Comparison of ENCODE assay signal across 2 cellular contexts in the genomic region with DNA sequence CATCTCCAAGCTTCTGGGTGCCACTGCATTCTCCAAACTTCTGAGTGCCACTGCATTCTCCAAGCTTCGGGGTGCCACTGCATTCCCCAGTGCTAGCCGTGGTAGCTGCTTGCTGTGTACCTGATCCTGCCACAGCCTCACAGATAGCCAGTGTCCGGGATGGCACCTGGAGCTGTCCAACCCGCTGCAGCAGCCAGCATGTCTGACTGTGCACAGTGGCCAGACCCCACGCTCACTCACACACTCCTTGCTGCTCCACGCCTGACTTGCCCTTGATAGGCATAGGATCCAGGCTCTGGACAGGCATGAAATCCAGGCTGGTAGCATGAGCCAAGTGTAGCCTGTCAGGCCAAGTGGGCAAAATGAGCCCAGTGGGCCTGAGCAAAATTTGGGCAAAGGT.
A peak's percentile ranks its signal among the peaks of the same experiment; 100 is the strongest.
TF ChIP-seq lines count a peak whose summit lies in the region.

No MANE protein-coding gene starts in this region.

TF ChIP-seq in WTC11, 78 proteins besides CTCF, POLR2A, EP300 and RAD21 (continued from another document):
- TF ChIP-seq ZNF532 (CRISPR knock-in tag; IDR thresholded peaks at IDR 0.05; ENCODE audit: borderline replicate concordance) (no peak), ZNF219 (CRISPR knock-in tag; IDR thresholded peaks at IDR 0.05; ENCODE audit: borderline replicate concordance) (no peak), NR3C1 (CRISPR knock-in tag; conservative IDR thresholded peaks at IDR 0.05; ENCODE audit: low read depth) (no peak), ZBTB21 (CRISPR knock-in tag; IDR thresholded peaks at IDR 0.05; ENCODE audit: borderline replicate concordance) (no peak), E2F1 (CRISPR knock-in tag; IDR thresholded peaks at IDR 0.05) (no peak), ZNF121 (CRISPR knock-in tag; IDR thresholded peaks at IDR 0.05) (no peak), HMGA2 (CRISPR knock-in tag; IDR thresholded peaks at IDR 0.05) (no peak), ELF4 (CRISPR knock-in tag; IDR thresholded peaks at IDR 0.05; ENCODE audit: low read depth) (no peak), GRHL2 (CRISPR knock-in tag; IDR thresholded peaks at IDR 0.05; ENCODE audit: insufficient replicate concordance, severe bottlenecking) (no peak), GTF2I (CRISPR knock-in tag; conservative IDR thresholded peaks at IDR 0.05) (no peak), ZNF317 (CRISPR knock-in tag; IDR thresholded peaks at IDR 0.05; ENCODE audit: borderline replicate concordance, low read depth) (no peak)

TF ChIP-seq in HepG2, 621 proteins besides CTCF, POLR2A, EP300 and RAD21 (continued from another document):
- TF ChIP-seq, protein P1, sequence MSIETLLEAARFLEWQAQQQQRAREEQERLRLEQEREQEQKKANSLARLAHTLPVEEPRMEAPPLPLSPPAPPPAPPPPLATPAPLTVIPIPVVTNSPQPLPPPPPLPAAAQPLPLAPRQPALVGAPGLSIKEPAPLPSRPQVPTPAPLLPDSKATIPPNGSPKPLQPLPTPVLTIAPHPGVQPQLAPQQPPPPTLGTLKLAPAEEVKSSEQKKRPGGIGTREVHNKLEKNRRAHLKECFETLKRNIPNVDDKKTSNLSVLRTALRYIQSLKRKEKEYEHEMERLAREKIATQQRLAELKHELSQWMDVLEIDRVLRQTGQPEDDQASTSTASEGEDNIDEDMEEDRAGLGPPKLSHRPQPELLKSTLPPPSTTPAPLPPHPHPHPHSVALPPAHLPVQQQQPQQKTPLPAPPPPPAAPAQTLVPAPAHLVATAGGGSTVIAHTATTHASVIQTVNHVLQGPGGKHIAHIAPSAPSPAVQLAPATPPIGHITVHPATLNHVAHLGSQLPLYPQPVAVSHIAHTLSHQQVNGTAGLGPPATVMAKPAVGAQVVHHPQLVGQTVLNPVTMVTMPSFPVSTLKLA (IDR thresholded peaks at IDR 0.05): no peak
- TF ChIP-seq HNRNPL (IDR thresholded peaks at IDR 0.05; ENCODE audit: low read depth, low read length): 0 out of 2 replicates have a peak, but pooled peaks have one; percentile 46
